ENCODE assay signal across 14 cellular contexts in the genomic region with DNA sequence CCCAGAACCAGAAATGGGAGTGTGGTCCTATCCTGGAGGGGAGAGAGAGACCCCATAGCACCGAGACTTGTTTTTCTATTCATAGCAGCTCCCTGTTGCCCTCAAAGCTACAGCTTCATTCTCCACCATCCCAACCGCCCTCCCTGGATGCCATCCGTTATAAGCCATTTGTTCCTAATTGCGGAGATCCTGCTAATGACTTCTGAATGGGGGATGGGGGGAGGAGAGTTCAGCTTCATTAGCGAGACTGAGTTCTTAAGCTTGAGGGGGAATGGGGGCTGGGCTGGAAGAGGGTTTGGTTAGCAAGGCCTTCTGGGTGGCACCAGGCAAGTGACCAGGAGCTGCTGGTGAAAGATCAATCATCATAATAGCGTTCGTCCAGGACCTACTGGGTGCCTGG. TPM values are rescaled to one million over a fixed set of nuclear protein-coding genes. Genes with fewer than 3 reads are reported as not detected.
DNase-seq lines count a peak whose midpoint lies in the region; ATAC-seq and TF ChIP-seq lines count a peak whose summit lies in the region.
"Had no signal": no experiment of that assay in that cellular context is flagged by ENCODE, and none has a peak within 500 bp of the region (broad histone marks: within the 10 kb centered on the region; RNA-seq: fewer than 3 reads in every experiment).

No MANE protein-coding gene starts in this region.

- DNase-seq in NCI-H82 treated with DMSO at 0.1 percent for 48 hours (lab: John Stamatoyannopoulos, UW; ENCODE audit: unreplicated experiment) (peak; percentile 76), mesendoderm (peak; percentile 64), neural progenitor cell (ENCODE audit: low spot score) (peak; percentile 60), breast epithelium (ENCODE audit: low spot score in 2 of 2) (no peak), NOMO-1 treated with DMSO at 0.1 percent for 48 hours (lab: John Stamatoyannopoulos, UW; ENCODE audit: unreplicated experiment) (no peak), left ventricle myocardium superior (no peak)
- DNase-seq: Caco-2; CD8-positive, alpha-beta memory T cell; DND-41; GDM1; H9 had no signal

- peaks cover 5% of the 10 kb centered on the region for H3K79me1 ChIP-seq in mesendoderm (ENCODE audit: low read length)

- peaks cover 92% of the 10 kb centered on the region for H3K4me1 Mint-ChIP-seq in neural progenitor cell

- no peak for TF ChIP-seq POLR2A in breast epithelium (IDR thresholded peaks at IDR 0.05)

- H3K4me1 ChIP-seq in BLaER1 treated with 17β-estradiol and CSF1 and Interleukin-3, amounts not matched to agents 10 nM and 100 nM, result peaks cover 60 to 90% (median 73%) of the 10 kb centered on the region in 10 experiments
- H3K4me1 ChIP-seq in mesendoderm (ENCODE audit: control insufficient read depth, low read depth, low read length), result peaks cover 33% of the 10 kb centered on the region
- H3K4me1 ChIP-seq in neural progenitor cell, result peaks cover 98% of the 10 kb centered on the region
- peaks cover 0 to 10% of the 10 kb centered on the region in 2 donors for H3K4me1 ChIP-seq in breast epithelium

- H3K4me3 ChIP-seq in BLaER1 treated with 17β-estradiol and CSF1 and Interleukin-3, amounts not matched to agents 10 nM and 100 nM, result no peak overlapping the region
- H3K4me3 ChIP-seq in mesendoderm (ENCODE audit: low read length) (no peak overlapping the region), neural progenitor cell (no peak overlapping the region), breast epithelium (no peak overlapping the region)

- no peak overlapping the region for H4K8ac ChIP-seq in mesendoderm (ENCODE audit: low read depth, low read length)

- H3K9me3 Mint-ChIP-seq in neural progenitor cell, result no peaks in the 10 kb centered on the region
- H3K9me3 Mint-ChIP-seq: CD8-positive, alpha-beta memory T cell; H9 had no signal

- TF ChIP-seq CTCF in neural progenitor cell (IDR thresholded peaks at IDR 0.05), result no peak
- no peak for TF ChIP-seq CTCF in breast epithelium (IDR thresholded peaks at IDR 0.05)

- H3K4me2 ChIP-seq in BLaER1 treated with 17β-estradiol and CSF1 and Interleukin-3, amounts not matched to agents 10 nM and 100 nM, result peak overlapping the region in 7 of 11 experiments; percentile 25 to 82 (median 65); a peak in 11 of 22 replicates
- H3K4me2 ChIP-seq in mesendoderm (ENCODE audit: low read length) (no peak overlapping the region), neural progenitor cell (peak overlapping the region; percentile 71)

- peaks cover 19 to 77% (median 51%) of the 10 kb centered on the region in 11 experiments; a peak in 15 of 22 replicates for H4K20me1 ChIP-seq in BLaER1 treated with 17β-estradiol and CSF1 and Interleukin-3, amounts not matched to agents 10 nM and 100 nM
- H4K20me1 ChIP-seq in neural progenitor cell (ENCODE audit: low read depth), result peaks cover 4% of the 10 kb centered on the region

- no peak overlapping the region for H2AK5ac ChIP-seq in mesendoderm (ENCODE audit: low read length)

- H2BK15ac ChIP-seq in mesendoderm (replicated peaks; ENCODE audit: low read depth), result no peak overlapping the region

- no peaks in the 10 kb centered on the region for H3K27me3 ChIP-seq in BLaER1 treated with 17β-estradiol and CSF1 and Interleukin-3, amounts not matched to agents 10 nM and 100 nM
- no peaks in the 10 kb centered on the region for H3K27me3 ChIP-seq in mesendoderm (ENCODE audit: insufficient read depth, low read length, poor library complexity)
- H3K27me3 ChIP-seq in neural progenitor cell, result no peaks in the 10 kb centered on the region
- no peaks in the 10 kb centered on the region for H3K27me3 ChIP-seq in breast epithelium

- H3K27me3 Mint-ChIP-seq in neural progenitor cell (ENCODE audit: insufficient read depth, low read depth), result peaks cover 8% of the 10 kb centered on the region
- H3K27me3 Mint-ChIP-seq: CD8-positive, alpha-beta memory T cell had no signal

- no peak for ATAC-seq in left ventricle myocardium superior
- ATAC-seq in HG03354 (IDR thresholded peaks at IDR 0.05; ENCODE audit: poor library complexity, severe bottlenecking, unreplicated experiment), result no peak

- H3K9ac ChIP-seq in BLaER1 treated with 17β-estradiol and CSF1 and Interleukin-3, amounts not matched to agents 10 nM and 100 nM, result no peak overlapping the region
- H3K9ac ChIP-seq in mesendoderm (ENCODE audit: low read length) (no peak overlapping the region), neural progenitor cell (no peak overlapping the region)

- peaks cover 37% of the 10 kb centered on the region for H3K36me3 Mint-ChIP-seq in neural progenitor cell

- peaks cover 10 to 59% (median 52%) of the 10 kb centered on the region in 11 experiments for H3K36me3 ChIP-seq in BLaER1 treated with 17β-estradiol and CSF1 and Interleukin-3, amounts not matched to agents 10 nM and 100 nM
- H3K36me3 ChIP-seq in mesendoderm (ENCODE audit: control insufficient read depth, insufficient read depth, low read length), result no peaks in the 10 kb centered on the region
- H3K36me3 ChIP-seq in neural progenitor cell, result no peaks in the 10 kb centered on the region
- no peaks in the 10 kb centered on the region for H3K36me3 ChIP-seq in breast epithelium

- H2BK5ac ChIP-seq in mesendoderm (ENCODE audit: low read length), result no peak overlapping the region

- intact Hi-C loops in breast epithelium (cut with DNase I; ENCODE audit: low total_unique reads), result no loop called here
- intact Hi-C loops in left ventricle myocardium superior (cut with micrococcal nuclease), result no loop called here

- peaks cover 60% of the 10 kb centered on the region for H3F3A ChIP-seq in neural progenitor cell (ENCODE audit: low read depth)

- no peak overlapping the region for H2AFZ ChIP-seq in neural progenitor cell (replicated peaks)

- no CpG with 5 or more reads among the region's 7 CpGs for WGBS in mesendoderm (ENCODE audit: extremely low coverage, insufficient coverage, low lambda C conversion rate)

- H3K4me3 Mint-ChIP-seq in neural progenitor cell, result peak overlapping the region; percentile 33
- H3K4me3 Mint-ChIP-seq: CD8-positive, alpha-beta memory T cell; H9 had no signal

- no peak overlapping the region for H3K23ac ChIP-seq in mesendoderm (ENCODE audit: low read length)

- no peak overlapping the region for H4K5ac ChIP-seq in mesendoderm (ENCODE audit: low read length)

- no peak overlapping the region for H3K18ac ChIP-seq in mesendoderm (ENCODE audit: low read length)

- peak overlapping the region; percentile 82 for H3K27ac Mint-ChIP-seq in neural progenitor cell
- H3K27ac Mint-ChIP-seq: H9 had no signal

- no peak overlapping the region for H3K56ac ChIP-seq in mesendoderm (ENCODE audit: low read length)

- no peak overlapping the region for H2BK120ac ChIP-seq in mesendoderm (ENCODE audit: low read depth, low read length)

- H3K4ac ChIP-seq in mesendoderm (ENCODE audit: low read depth, low read length), result no peak overlapping the region

- no peaks in the 10 kb centered on the region for H3K9me3 ChIP-seq in BLaER1 treated with 17β-estradiol and CSF1 and Interleukin-3, amounts not matched to agents 10 nM and 100 nM (replicated peaks in 1 of 11)
- H3K9me3 ChIP-seq in neural progenitor cell (ENCODE audit: low read depth) (no peaks in the 10 kb centered on the region), breast epithelium (no peaks in the 10 kb centered on the region)
- H3K9me3 ChIP-seq: Caco-2 had no signal

- H3K79me2 ChIP-seq in mesendoderm (ENCODE audit: control insufficient read depth, insufficient read depth, low read length) (no peaks in the 10 kb centered on the region), neural progenitor cell (ENCODE audit: low read depth) (peaks cover 43% of the 10 kb centered on the region)

- no peak overlapping the region for H3K27ac ChIP-seq in BLaER1 treated with 17β-estradiol and CSF1 and Interleukin-3, amounts not matched to agents 10 nM and 100 nM
- H3K27ac ChIP-seq in mesendoderm (ENCODE audit: low read depth, low read length), result no peak overlapping the region
- no peak overlapping the region for H3K27ac ChIP-seq in neural progenitor cell
- H3K27ac ChIP-seq in breast epithelium, result peak overlapping the region in 1 of 2 donors; percentile 10
- H3K27ac ChIP-seq: 22Rv1 had no signal

RNA-seq across cellular contexts. Expression of gene FOXP4, which starts 27.1 kb away (rescaled TPM):
- 9.2 TPM for polyA plus RNA-seq in mesendoderm (2013, experiment 1 of 2)
- polyA plus RNA-seq in mesendoderm (2013, experiment 2 of 2), result 8.4 TPM
- total RNA-seq in neural progenitor cell (ENCODE audit: low replicate concordance), result 2.7 and 6.9 TPM in 2 replicates
- total RNA-seq in breast epithelium, result 10 to 100 TPM in 1 of 3 donors, 1 to 10 TPM in 2; 5.1 to 11.0 (median 5.6) TPM
- 16.8 TPM for total RNA-seq in left ventricle myocardium superior

Comparison
In these comparisons a context has a peak if more than half of its experiments do, and no peak if none do; other contexts are left out.
1. DNase-seq: peak in NCI-H82 treated with DMSO at 0.1 percent for 48 hours (single experiment), mesendoderm (single experiment) and neural progenitor cell (single experiment); none in breast epithelium (0 of 2), NOMO-1 treated with DMSO at 0.1 percent for 48 hours (single experiment) and left ventricle myocardium superior (single experiment).